ENCODE assay signal across 8 cellular contexts in the genomic region with DNA sequence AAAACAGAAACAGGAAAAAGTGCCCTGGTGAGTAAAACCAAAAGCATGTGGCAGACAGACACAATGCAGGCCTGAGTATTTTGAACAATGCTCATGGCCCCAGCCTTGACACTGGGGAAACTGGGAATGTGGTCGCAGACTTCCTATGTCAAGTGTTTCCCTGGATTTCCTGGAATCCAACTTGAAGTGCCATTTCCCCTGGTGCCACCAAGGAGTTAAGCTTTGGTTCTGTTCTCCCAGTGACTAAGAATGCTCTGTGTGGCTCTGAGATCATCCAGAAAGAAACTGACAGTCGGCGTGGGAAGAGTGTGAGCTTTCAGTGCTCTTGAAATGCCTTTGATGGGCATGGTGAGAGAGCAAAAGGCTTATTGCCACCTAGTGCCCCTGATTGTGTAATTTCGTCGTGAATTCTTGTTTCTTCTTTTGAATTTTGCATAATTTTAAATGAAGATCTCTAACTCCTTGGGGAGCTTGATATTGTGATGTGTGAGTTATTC.
DNase-seq lines count a peak whose midpoint lies in the region; FAIRE-seq and TF ChIP-seq lines count a peak whose summit lies in the region.

No MANE protein-coding gene starts in this region.

- no peak overlapping the region for H3K4me3 Mint-ChIP-seq in activated T-cell treated with anti-CD3 and anti-CD28 coated beads, Interleukin-2, amount 50 U/mL, for 24 hours

- H3K27ac Mint-ChIP-seq in activated T-cell treated with anti-CD3 and anti-CD28 coated beads, Interleukin-2, amount 50 U/mL, for 24 hours: peak overlapping the region; percentile 62

- H3K9me3 ChIP-seq in cardiac muscle cell (ENCODE audit: low read depth) (no peaks in the 10 kb centered on the region), skeletal muscle tissue (ENCODE audit: control insufficient read depth in 3 of 3, low read length in 3 of 3) (no peaks in the 10 kb centered on the region)

- H3K9ac ChIP-seq in skeletal muscle tissue (ENCODE audit: low read depth in 1 of 3, low read length in 3 of 3): peak overlapping the region; percentile 14 to 34 (median 26)

- POLR2A ChIA-PET in HEK293T (lab: Yijun Ruan, JAX): no interaction called here

- H3K27ac ChIP-seq in cardiac muscle cell (peak overlapping the region; percentile 98), skeletal muscle tissue (ENCODE audit: low read depth, low read length) (peak overlapping the region; percentile 99)

- CTCF ChIA-PET in HEK293T (lab: Yijun Ruan, JAX): interaction anchor here (1.8 kb wide), 1 partner anchor 116 kb away, joined by 4 read pairs; no protein-coding TSS in a partner anchor

- H3K9me3 Mint-ChIP-seq in activated T-cell treated with anti-CD3 and anti-CD28 coated beads, Interleukin-2, amount 50 U/mL, for 24 hours: no peaks in the 10 kb centered on the region

- H3K4me1 ChIP-seq in cardiac muscle cell (ENCODE audit: low read depth) (peaks cover 61% of the 10 kb centered on the region), skeletal muscle tissue (ENCODE audit: control insufficient read depth in 3 of 3, insufficient read depth in 3 of 3, low read length in 3 of 3) (peaks cover 67 to 73% (median 73%) of the 10 kb centered on the region in 3 donors)

- no peaks in the 10 kb centered on the region for H3K36me3 ChIP-seq in cardiac muscle cell
- no peaks in the 10 kb centered on the region for H3K36me3 ChIP-seq in skeletal muscle tissue (ENCODE audit: control insufficient read depth in 3 of 3, insufficient read depth in 3 of 3, low read length in 3 of 3)

- TF ChIP-seq CTCF in cardiac muscle cell (IDR thresholded peaks at IDR 0.05; ENCODE audit: low read depth, low read length) (no peak), D721Med (IDR thresholded peaks at IDR 0.05; ENCODE audit: insufficient read depth, missing control alignments) (no peak)

- H3K36me3 Mint-ChIP-seq in activated T-cell treated with anti-CD3 and anti-CD28 coated beads, Interleukin-2, amount 50 U/mL, for 24 hours (ENCODE audit: low read depth): no peaks in the 10 kb centered on the region

- H3K4me3 ChIP-seq in cardiac muscle cell: no peak overlapping the region
- H3K4me3 ChIP-seq in skeletal muscle tissue (ENCODE audit: low read length in 3 of 3): no peak overlapping the region

- no peaks in the 10 kb centered on the region for H3K27me3 ChIP-seq in cardiac muscle cell
- no peaks in the 10 kb centered on the region for H3K27me3 ChIP-seq in skeletal muscle tissue (ENCODE audit: control insufficient read depth in 3 of 3, insufficient read depth in 3 of 3, low read length in 3 of 3)

- H3K27me3 Mint-ChIP-seq in activated T-cell treated with anti-CD3 and anti-CD28 coated beads, Interleukin-2, amount 50 U/mL, for 24 hours: no peaks in the 10 kb centered on the region

- FAIRE-seq in D721Med (lab: Jason Lieb, UNC): no peak

- H3K4me1 Mint-ChIP-seq in activated T-cell treated with anti-CD3 and anti-CD28 coated beads, Interleukin-2, amount 50 U/mL, for 24 hours (ENCODE audit: low read depth): peaks cover 29% of the 10 kb centered on the region

- peak; percentile 61 for DNase-seq in H4 (ENCODE audit: low spot score)
- DNase-seq in activated T-cell treated with anti-CD3 and anti-CD28 coated beads, Interleukin-2, amount 50 U/mL, for 24 hours: peak; percentile 57
- DNase-seq in cardiac muscle cell (ENCODE audit: low read depth in 1 of 2, low spot score in 1 of 2): peak; percentile 68 to 83
- DNase-seq in HEK293T (ENCODE audit: extremely low spot score): no peak
- no peak for DNase-seq in central memory CD4-positive, alpha-beta T cell
- DNase-seq in D721Med (ENCODE audit: insufficient read length, low spot score): no peak
- DNase-seq in NCI-H526 treated with DMSO at 0.1 percent for 48 hours (lab: John Stamatoyannopoulos, UW): no peak

TF ChIP-seq in HEK293T, 16 proteins besides CTCF, POLR2A, EP300 and RAD21:
- TF ChIP-seq SUZ12 (IDR thresholded peaks at IDR 0.05) (no peak), ARNT (IDR thresholded peaks at IDR 0.05) (no peak), L3MBTL2 (conservative IDR thresholded peaks at IDR 0.05) (no peak), TARDBP (IDR thresholded peaks at IDR 0.05) (no peak), FOXA1 (IDR thresholded peaks at IDR 0.05) (no peak), PKNOX1 (IDR thresholded peaks at IDR 0.05) (no peak), CTBP1 (IDR thresholded peaks at IDR 0.05; ENCODE audit: borderline replicate concordance) (no peak), ZNF384 (IDR thresholded peaks at IDR 0.05) (no peak), FOXM1 (IDR thresholded peaks at IDR 0.05; ENCODE audit: borderline replicate concordance) (no peak), LEF1 (IDR thresholded peaks at IDR 0.05; ENCODE audit: borderline replicate concordance) (no peak), HDGF (IDR thresholded peaks at IDR 0.05; ENCODE audit: borderline replicate concordance) (no peak), SP1 (IDR thresholded peaks at IDR 0.05) (no peak), FOXK2 (IDR thresholded peaks at IDR 0.05) (no peak), NFRKB (IDR thresholded peaks at IDR 0.05) (no peak), ELF4 (IDR thresholded peaks at IDR 0.05) (no peak), BHLHE40 (IDR thresholded peaks at IDR 0.05; ENCODE audit: borderline replicate concordance) (no peak)
TF ChIP-seq in HEK293T: peak in this region for 0.

Comparison
In these comparisons a context has a peak if more than half of its experiments do, and no peak if none do; other contexts are left out.
1. DNase-seq: peak in H4 (single experiment), activated T-cell treated with anti-CD3 and anti-CD28 coated beads, Interleukin-2, amount 50 U/mL, for 24 hours (single experiment) and cardiac muscle cell (2 of 2); none in HEK293T (single experiment), central memory CD4-positive, alpha-beta T cell (single experiment), D721Med (single experiment) and NCI-H526 treated with DMSO at 0.1 percent for 48 hours (single experiment).